ENCODE assay signal across 39 cellular contexts in the genomic region with DNA sequence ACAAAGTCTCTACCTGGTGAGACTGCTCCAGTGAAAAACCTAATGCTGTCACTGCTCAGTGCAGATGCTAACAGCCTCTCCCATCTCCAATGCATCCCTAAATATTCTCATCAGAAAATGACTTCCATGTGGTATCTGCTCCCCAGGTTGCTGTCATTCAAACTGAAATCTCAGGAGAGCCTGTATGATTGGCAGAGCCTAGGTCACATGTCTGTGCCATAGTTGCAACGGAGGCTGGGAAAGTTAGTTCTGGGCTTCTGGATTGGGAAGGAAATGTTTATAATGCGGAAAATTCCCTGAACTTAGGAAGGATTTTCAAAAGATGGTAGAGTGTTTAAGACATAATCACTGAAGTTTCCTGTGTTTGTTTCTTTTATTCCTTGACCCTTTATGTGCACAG.
"Had no signal": no experiment of that assay in that cellular context is flagged by ENCODE, and none has a peak within 500 bp of the region (broad histone marks: within the 10 kb centered on the region; RNA-seq: fewer than 3 reads in every experiment).

No MANE protein-coding gene starts in this region.

- H3K4me1 ChIP-seq: ascending aorta had no signal

- H3K4me1 Mint-ChIP-seq: activated CD4-positive, alpha-beta memory T cell treated with anti-CD3 and anti-CD28 coated beads, Interleukin-2, amount 10 ng/mL, durations not matched to agents 7 days and 5 days; activated CD4-positive, alpha-beta T cell treated with anti-CD3 and anti-CD28 coated beads for 36 hours; activated CD8-positive, alpha-beta memory T cell treated with anti-CD3 and anti-CD28 coated beads, Interleukin-2, amount 10 ng/mL, durations not matched to agents 7 days and 5 days; activated naive CD4-positive, alpha-beta T cell treated with anti-CD3 and anti-CD28 coated beads, Interleukin-2, amount 10 ng/mL, durations not matched to agents 7 days and 5 days; activated naive CD4-positive, alpha-beta T cell treated with anti-CD3 and anti-CD28 coated beads, Interleukin-2, amount 50 U/mL, for 24 hours; activated naive CD8-positive, alpha-beta T cell treated with anti-CD3 and anti-CD28 coated beads, Interleukin-2, amount 10 ng/mL, durations not matched to agents 7 days and 5 days; activated naive CD8-positive, alpha-beta T cell treated with anti-CD3 and anti-CD28 coated beads, Interleukin-2, amount 50 U/mL, for 24 hours; brain; central memory CD8-positive, alpha-beta T cell had no signal

- FAIRE-seq: bronchial epithelial cell, TTC549 had no signal

- H3K9me3 ChIP-seq: ascending aorta had no signal

- H3K27ac ChIP-seq: ascending aorta, cardiac muscle cell, VCaP had no signal

- H3K36me3 Mint-ChIP-seq: activated CD8-positive, alpha-beta memory T cell treated with anti-CD3 and anti-CD28 coated beads, Interleukin-2, amount 10 ng/mL, durations not matched to agents 7 days and 5 days; activated naive CD4-positive, alpha-beta T cell treated with anti-CD3 and anti-CD28 coated beads, Interleukin-2, amount 10 ng/mL, durations not matched to agents 7 days and 5 days; activated naive CD4-positive, alpha-beta T cell treated with anti-CD3 and anti-CD28 coated beads, Interleukin-2, amount 50 U/mL, for 24 hours; activated naive CD8-positive, alpha-beta T cell; activated naive CD8-positive, alpha-beta T cell treated with anti-CD3 and anti-CD28 coated beads, Interleukin-2, amount 10 ng/mL, durations not matched to agents 7 days and 5 days; brain had no signal

- H3K27me3 ChIP-seq: ascending aorta, cardiac muscle cell had no signal

- DNase-seq: activated CD4-positive, alpha-beta memory T cell treated with anti-CD3 and anti-CD28 coated beads, Interleukin-2, amount 10 ng/mL, durations not matched to agents 7 days and 5 days; activated CD4-positive, alpha-beta T cell treated with anti-CD3 and anti-CD28 coated beads for 1 hour; activated CD4-positive, alpha-beta T cell treated with anti-CD3 and anti-CD28 coated beads for 36 hours; activated CD4-positive, alpha-beta T cell treated with anti-CD3 and anti-CD28 coated beads for 48 hours; activated CD4-positive, alpha-beta T cell treated with anti-CD3 and anti-CD28 coated beads, Interleukin-2, amount 50 U/mL, for 1 hour; activated CD4-positive, alpha-beta T cell treated with anti-CD3 and anti-CD28 coated beads, Interleukin-2, amount 50 U/mL, for 48 hours; activated CD4-positive, CD25-positive, alpha-beta regulatory T cell; activated CD8-positive, alpha-beta memory T cell treated with anti-CD3 and anti-CD28 coated beads for 24 hours; activated CD8-positive, alpha-beta memory T cell treated with anti-CD3 and anti-CD28 coated beads, Interleukin-2, amount 10 ng/mL, durations not matched to agents 7 days and 5 days; activated CD8-positive, alpha-beta memory T cell treated with anti-CD3 and anti-CD28 coated beads, Interleukin-2, amount 50 U/mL, for 48 hours; activated CD8-positive, alpha-beta T cell treated with anti-CD3 and anti-CD28 coated beads, Interleukin-2, amount 10 ng/mL, durations not matched to agents 7 days and 5 days; activated effector memory CD4-positive, alpha-beta T cell treated with Interleukin-2 at 50 U/mL for 16 hours; activated gamma-delta T cell; activated naive CD4-positive, alpha-beta T cell treated with anti-CD3 and anti-CD28 coated beads, Interleukin-2, amount 10 ng/mL, durations not matched to agents 7 days and 5 days; activated naive CD4-positive, alpha-beta T cell treated with Interleukin-2 at 50 U/mL for 16 hours; activated naive CD8-positive, alpha-beta T cell treated with anti-CD3 and anti-CD28 coated beads, Interleukin-2, amount 10 ng/mL, durations not matched to agents 7 days and 5 days; activated naive CD8-positive, alpha-beta T cell treated with anti-CD3 and anti-CD28 coated beads, Interleukin-2, amount 50 U/mL, for 24 hours; activated T-cell treated with anti-CD3 and anti-CD28 coated beads, Interleukin-2, amount 50 U/mL, for 24 hours; activated T-cell treated with anti-CD3 and anti-CD28 coated beads, Interleukin-2, amount 50 U/mL, for 48 hours; amygdala; anterior cingulate cortex; caudate nucleus; cerebellar nuclear complex; T-helper 1 cell; T-helper 2 cell; T-helper 9 cell had no signal

- H3K27me3 Mint-ChIP-seq: activated CD8-positive, alpha-beta memory T cell treated with anti-CD3 and anti-CD28 coated beads, Interleukin-2, amount 10 ng/mL, durations not matched to agents 7 days and 5 days; activated naive CD4-positive, alpha-beta T cell treated with anti-CD3 and anti-CD28 coated beads, Interleukin-2, amount 10 ng/mL, durations not matched to agents 7 days and 5 days had no signal

- ATAC-seq: activated CD4-positive, alpha-beta T cell treated with anti-CD3 and anti-CD28 coated beads for 36 hours; activated CD4-positive, CD25-positive, alpha-beta regulatory T cell treated with anti-CD3 and anti-CD28 coated beads, Interleukin-2, amount 50 U/mL, for 24 hours; activated CD8-positive, alpha-beta memory T cell treated with anti-CD3 and anti-CD28 coated beads, Interleukin-2, amount 10 ng/mL, durations not matched to agents 7 days and 5 days; activated CD8-positive, alpha-beta T cell treated with anti-CD3 and anti-CD28 coated beads, Interleukin-2, amount 10 ng/mL, durations not matched to agents 7 days and 5 days; activated naive CD8-positive, alpha-beta T cell treated with anti-CD3 and anti-CD28 coated beads, Interleukin-2, amount 50 U/mL, for 24 hours had no signal

- H3K9me3 Mint-ChIP-seq: activated CD4-positive, alpha-beta memory T cell treated with anti-CD3 and anti-CD28 coated beads, Interleukin-2, amount 10 ng/mL, durations not matched to agents 7 days and 5 days; activated naive CD4-positive, alpha-beta T cell treated with anti-CD3 and anti-CD28 coated beads, Interleukin-2, amount 10 ng/mL, durations not matched to agents 7 days and 5 days; activated naive CD4-positive, alpha-beta T cell treated with anti-CD3 and anti-CD28 coated beads, Interleukin-2, amount 50 U/mL, for 24 hours; activated naive CD8-positive, alpha-beta T cell treated with anti-CD3 and anti-CD28 coated beads, Interleukin-2, amount 10 ng/mL, durations not matched to agents 7 days and 5 days; activated naive CD8-positive, alpha-beta T cell treated with anti-CD3 and anti-CD28 coated beads, Interleukin-2, amount 50 U/mL, for 24 hours; activated T-cell treated with anti-CD3 and anti-CD28 coated beads, Interleukin-2, amount 50 U/mL, for 24 hours; activated T-helper 2 cell treated with anti-CD3 and anti-CD28 coated beads, Interferon-gamma antibody, Interleukin-2, Interleukin-4, amounts not matched to agents 10 μg/mL and 5 μg/mL and 100 μg/mL, durations not matched to agents 14 hours and 24 hours and 36 hours; central memory CD8-positive, alpha-beta T cell; T-helper 1 cell treated with Interleukin-12 subunit alpha and Interleukin-12 subunit beta and Interleukin-4 antibody, amounts not matched to agents 30 μg/mL and 1 μg/mL, for 36 hours; T-helper 2 cell treated with Interferon-gamma antibody and Interleukin-4, amounts not matched to agents 5 μg/mL and 100 μg/mL, for 36 hours had no signal

- H3K36me3 ChIP-seq: ascending aorta, cardiac muscle cell had no signal

- H3K4me3 ChIP-seq: ascending aorta, cardiac muscle cell had no signal

- H3K4me3 Mint-ChIP-seq: activated CD4-positive, alpha-beta memory T cell treated with anti-CD3 and anti-CD28 coated beads, Interleukin-2, amount 10 ng/mL, durations not matched to agents 7 days and 5 days; activated CD4-positive, alpha-beta T cell treated with anti-CD3 and anti-CD28 coated beads for 36 hours; activated CD8-positive, alpha-beta memory T cell treated with anti-CD3 and anti-CD28 coated beads, Interleukin-2, amount 10 ng/mL, durations not matched to agents 7 days and 5 days; activated CD8-positive, alpha-beta T cell treated with anti-CD3 and anti-CD28 coated beads, Interleukin-2, amount 10 ng/mL, durations not matched to agents 7 days and 5 days; activated naive CD4-positive, alpha-beta T cell treated with anti-CD3 and anti-CD28 coated beads, Interleukin-2, amount 10 ng/mL, durations not matched to agents 7 days and 5 days; activated naive CD4-positive, alpha-beta T cell treated with anti-CD3 and anti-CD28 coated beads, Interleukin-2, amount 50 U/mL, for 24 hours; activated naive CD8-positive, alpha-beta T cell; activated naive CD8-positive, alpha-beta T cell treated with anti-CD3 and anti-CD28 coated beads, Interleukin-2, amount 10 ng/mL, durations not matched to agents 7 days and 5 days; activated naive CD8-positive, alpha-beta T cell treated with anti-CD3 and anti-CD28 coated beads, Interleukin-2, amount 50 U/mL, for 24 hours; activated T-cell treated with anti-CD3 and anti-CD28 coated beads, Interleukin-2, amount 50 U/mL, for 24 hours; brain; central memory CD8-positive, alpha-beta T cell; T-helper 1 cell treated with Interleukin-12 subunit alpha and Interleukin-12 subunit beta and Interleukin-4 antibody, amounts not matched to agents 30 μg/mL and 1 μg/mL, for 36 hours; T-helper 2 cell treated with Interferon-gamma antibody and Interleukin-4, amounts not matched to agents 5 μg/mL and 100 μg/mL, for 36 hours had no signal

- H3K27ac Mint-ChIP-seq: activated CD4-positive, alpha-beta memory T cell treated with anti-CD3 and anti-CD28 coated beads, Interleukin-2, amount 10 ng/mL, durations not matched to agents 7 days and 5 days; activated CD4-positive, alpha-beta T cell treated with anti-CD3 and anti-CD28 coated beads for 36 hours; activated CD8-positive, alpha-beta memory T cell treated with anti-CD3 and anti-CD28 coated beads, Interleukin-2, amount 10 ng/mL, durations not matched to agents 7 days and 5 days; activated CD8-positive, alpha-beta T cell treated with anti-CD3 and anti-CD28 coated beads, Interleukin-2, amount 10 ng/mL, durations not matched to agents 7 days and 5 days; activated naive CD4-positive, alpha-beta T cell treated with anti-CD3 and anti-CD28 coated beads, Interleukin-2, amount 10 ng/mL, durations not matched to agents 7 days and 5 days; activated naive CD4-positive, alpha-beta T cell treated with anti-CD3 and anti-CD28 coated beads, Interleukin-2, amount 50 U/mL, for 24 hours; activated naive CD8-positive, alpha-beta T cell; activated naive CD8-positive, alpha-beta T cell treated with anti-CD3 and anti-CD28 coated beads, Interleukin-2, amount 10 ng/mL, durations not matched to agents 7 days and 5 days; activated naive CD8-positive, alpha-beta T cell treated with anti-CD3 and anti-CD28 coated beads, Interleukin-2, amount 50 U/mL, for 24 hours; activated T-cell treated with anti-CD3 and anti-CD28 coated beads, Interleukin-2, amount 50 U/mL, for 24 hours; activated T-helper 2 cell treated with anti-CD3 and anti-CD28 coated beads, Interferon-gamma antibody, Interleukin-2, Interleukin-4, amounts not matched to agents 10 μg/mL and 5 μg/mL and 100 μg/mL, durations not matched to agents 14 hours and 24 hours and 36 hours; brain; T-helper 1 cell treated with Interleukin-12 subunit alpha and Interleukin-12 subunit beta and Interleukin-4 antibody, amounts not matched to agents 30 μg/mL and 1 μg/mL, for 36 hours; T-helper 2 cell treated with Interferon-gamma antibody and Interleukin-4, amounts not matched to agents 5 μg/mL and 100 μg/mL, for 36 hours had no signal
